Comparison of ENCODE assay signal across 8 cellular contexts in genomic region chr16:66523861-66524354, GRCh38. TPM values are rescaled to one million over a fixed set of nuclear protein-coding genes. Genes with fewer than 3 reads are reported as not detected.
DNase-seq lines count a peak whose midpoint lies in the region; ATAC-seq, FAIRE-seq and TF ChIP-seq lines count a peak whose summit lies in the region.

No MANE protein-coding gene starts in this region.

- no peak overlapping the region for H2AFZ ChIP-seq in K562 (ENCODE audit: low read depth, low read length)

- no peak overlapping the region for H3K4me2 ChIP-seq in K562 (ENCODE audit: insufficient read depth, low read length)

- no peak overlapping the region for H3K4me3 ChIP-seq in K562

- no peak overlapping the region for H3K27ac ChIP-seq in K562 (ENCODE audit: extremely low read depth, low read depth, low read length)

- 81% methylated on average over 9 of the region's 9 CpGs for WGBS in K562 (ENCODE audit: insufficient coverage, low coverage, missing lambda C conversion rate)

- TF ChIP-seq RAD21 in K562 (CRISPR knock-in tag; conservative IDR thresholded peaks at IDR 0.05 in 1 of 2, IDR thresholded peaks at IDR 0.05 in 1 of 2): no peak

- in situ Hi-C loops in K562 (cut with MboI): no loop called here

- CTCF ChIA-PET in K562 (lab: Yijun Ruan, JAX; ENCODE audit: low intra/inter-chr PET ratio): no interaction called here

- no TSS peak for BruUV-seq in K562 (replicated peaks; lab: Mats Ljungman, UMichigan)

- peak overlapping the region in 1 of 2 experiments; percentile 31; a peak in 1 of 4 replicates for H3K9ac ChIP-seq in K562 (ENCODE audit: insufficient read depth in 1 of 2, low read depth in 2 of 2, low read length in 2 of 2)

- H3K9me1 ChIP-seq in K562 (ENCODE audit: control insufficient read depth, insufficient read depth, low read length): no peaks in the 10 kb centered on the region

- POLR2A ChIA-PET in K562 (lab: Yijun Ruan, JAX): interaction anchor here (1.0 to 1.2 kb wide), 2 partner anchors 12 to 14 kb away, joined by 3 to 5 read pairs; no protein-coding TSS in a partner anchor

- TF ChIP-seq POLR2A in K562 (conservative IDR thresholded peaks at IDR 0.05): no peak

- no peak for TF ChIP-seq CTCF in K562 (IDR thresholded peaks at IDR 0.05 in 2 of 3, conservative IDR thresholded peaks at IDR 0.05 in 1 of 3; ENCODE audit: insufficient read depth in 2 of 3, low read depth in 1 of 3, low read length in 3 of 3)

- peaks cover 93% of the 10 kb centered on the region for H3K4me1 Mint-ChIP-seq in stimulated activated naive CD8-positive, alpha-beta T cell treated with anti-CD3 and anti-CD28 coated beads, Interleukin-15, amount 100 ng/mL, for 72 hours

- peak overlapping the region; percentile 99 to 100 for H3K27ac Mint-ChIP-seq in stimulated activated naive CD8-positive, alpha-beta T cell treated with anti-CD3 and anti-CD28 coated beads, Interleukin-15, amount 100 ng/mL, for 72 hours

- no peaks in the 10 kb centered on the region for H3K79me2 ChIP-seq in K562 (ENCODE audit: control insufficient read depth, insufficient read depth, low read length)

- peak overlapping the region; percentile 74 to 86 for H3K4me3 Mint-ChIP-seq in stimulated activated naive CD8-positive, alpha-beta T cell treated with anti-CD3 and anti-CD28 coated beads, Interleukin-15, amount 100 ng/mL, for 72 hours

- DNase-seq in activated gamma-delta T cell treated with Interleukin-2 at 50 U/mL for 16 hours (peak; percentile 53), activated gamma-delta T cell (lab: John Stamatoyannopoulos, UW) (no peak), Kasumi-1 (lab: John Stamatoyannopoulos, UW) (peak; percentile 70 to 73), K562 (ENCODE audit: extremely low read depth in 1 of 4, low spot score in 3 of 4) (no peak), GM19240 (ENCODE audit: insufficient read length, low spot score) (no peak), kidney tubule cell (ENCODE audit: low spot score) (no peak)
- DNase-seq in stimulated activated naive CD8-positive, alpha-beta T cell treated with anti-CD3 and anti-CD28 coated beads, Interleukin-15, amount 100 ng/mL, for 72 hours: peak; percentile 43 to 72

- no peaks in the 10 kb centered on the region for H3K9me3 Mint-ChIP-seq in stimulated activated naive CD8-positive, alpha-beta T cell treated with anti-CD3 and anti-CD28 coated beads, Interleukin-15, amount 100 ng/mL, for 72 hours

- intact Hi-C loops in K562 (cut with micrococcal nuclease): no loop called here

- no peak for TF ChIP-seq EP300 in K562 (IDR thresholded peaks at IDR 0.05; ENCODE audit: low read length)

- peaks cover 15 to 39% of the 10 kb centered on the region in 2 experiments; a peak in 4 of 5 replicates for H3K4me1 ChIP-seq in K562 (replicated peaks in 1 of 2; ENCODE audit: control insufficient read depth in 2 of 2, insufficient read depth in 2 of 2, low read length in 2 of 2)

- ATAC-seq in K562 (no peak), GM19397 (IDR thresholded peaks at IDR 0.05; ENCODE audit: unreplicated experiment) (no peak)
- ATAC-seq in stimulated activated naive CD8-positive, alpha-beta T cell treated with anti-CD3 and anti-CD28 coated beads, Interleukin-15, amount 100 ng/mL, for 72 hours: peak; percentile 56

- no peaks in the 10 kb centered on the region for H3K27me3 ChIP-seq in K562 (ENCODE audit: control insufficient read depth in 2 of 2, insufficient read depth in 2 of 2, low read length in 2 of 2)

- no peaks in the 10 kb centered on the region for H4K20me1 ChIP-seq in K562 (replicated peaks; ENCODE audit: control insufficient read depth, insufficient read depth, low read length)

- H3K36me3 ChIP-seq in K562 (ENCODE audit: control insufficient read depth, insufficient read depth, low read length): peaks cover 4% of the 10 kb centered on the region; the same call in 1 of the 3 replicates

- H3K9me3 ChIP-seq in K562 (replicated peaks; ENCODE audit: control insufficient read depth, insufficient read depth, low read depth, low read length): no peaks in the 10 kb centered on the region

- H3K27me3 Mint-ChIP-seq in stimulated activated naive CD8-positive, alpha-beta T cell treated with anti-CD3 and anti-CD28 coated beads, Interleukin-15, amount 100 ng/mL, for 72 hours: no peaks in the 10 kb centered on the region

- FAIRE-seq in K562 (lab: Jason Lieb, UNC): no peak

RNA-seq across cellular contexts. Expression of gene TK2, which starts 26.0 kb away (rescaled TPM):
- 11.4 and 16.7 TPM in 2 replicates for total RNA-seq in K562 (2011; cell fraction: chromatin; rRNA removed; ENCODE audit: low replicate concordance)
- 9.3 TPM in 2 replicates for total RNA-seq in K562 (2011; cell fraction: nucleolus; rRNA removed)
- total RNA-seq in K562 (2011; cell fraction: nucleoplasm; rRNA removed): 10.7 and 11.0 TPM in 2 replicates
- total RNA-seq in K562 (2014; rRNA removed) (4.3 and 5.8 TPM in 2 replicates), K562 (2014; rRNA removed; fragmentation: Illumina TruSeq; extraction: Trizol) (4.8 and 6.2 TPM in 2 replicates), K562 (2015; rRNA removed; fragmentation: Illumina TruSeq; extraction: Trizol) (4.9 and 5.3 TPM in 2 replicates), K562 (2021) (4.7 and 5.7 TPM in 2 replicates)
- polyA plus RNA-seq in K562 (2011; rRNA removed) (10.2 TPM in 2 replicates), K562 (2014; fragmentation: Illumina TruSeq; extraction: Trizol) (4.3 and 4.8 TPM in 2 replicates), K562 (2014; fragmentation: Nextera tagmentation; extraction: Ambion mirVana) (1 to 10 TPM; 1.1 to 1.2 TPM), K562 (2014; rRNA removed) (4.8 and 6.2 TPM in 2 replicates)
- 5.3 and 6.3 TPM in 2 replicates for polyA plus RNA-seq in K562 (2011; cell fraction: cytosol; rRNA removed)
- polyA plus RNA-seq in K562 (2011; cell fraction: nucleus; rRNA removed): 14.4 and 19.8 TPM in 2 replicates
- polyA plus RNA-seq in K562 (2012): 6.3 and 13.2 TPM in 2 replicates
- 10.4 and 18.0 TPM in 2 replicates for polyA minus RNA-seq in K562 (2011; rRNA and poly(A)+ RNA removed)
- 3.4 and 6.0 TPM in 2 replicates for polyA minus RNA-seq in K562 (2011; cell fraction: cytosol; rRNA and poly(A)+ RNA removed)
- polyA minus RNA-seq in K562 (2011; cell fraction: nucleus; rRNA and poly(A)+ RNA removed): 5.3 and 6.9 TPM in 2 replicates

RNA-seq across cellular contexts. Expression of gene CKLF, which starts 28.5 kb away (rescaled TPM):
- 37.1 and 42.1 TPM in 2 replicates for total RNA-seq in K562 (2011; cell fraction: chromatin; rRNA removed; ENCODE audit: low replicate concordance)
- 64.2 and 67.9 TPM in 2 replicates for total RNA-seq in K562 (2011; cell fraction: nucleolus; rRNA removed)
- total RNA-seq in K562 (2011; cell fraction: nucleoplasm; rRNA removed): 81.1 and 85.6 TPM in 2 replicates
- total RNA-seq in K562 (2014; rRNA removed) (99.8 and 113 TPM in 2 replicates), K562 (2014; rRNA removed; fragmentation: Illumina TruSeq; extraction: Trizol) (89.8 and 91.5 TPM in 2 replicates), K562 (2015; rRNA removed; fragmentation: Illumina TruSeq; extraction: Trizol) (93.6 and 111 TPM in 2 replicates), K562 (2021) (84.8 and 91.1 TPM in 2 replicates)
- polyA plus RNA-seq in K562 (2011; rRNA removed) (120 and 126 TPM in 2 replicates), K562 (2014; fragmentation: Illumina TruSeq; extraction: Trizol) (118 and 123 TPM in 2 replicates), K562 (2014; fragmentation: Nextera tagmentation; extraction: Ambion mirVana) (100 to 1,000 TPM; 305 to 322 TPM), K562 (2014; rRNA removed) (147 and 173 TPM in 2 replicates)
- polyA plus RNA-seq in K562 (2011; cell fraction: cytosol; rRNA removed): 170 and 189 TPM in 2 replicates
- 53.4 and 65.8 TPM in 2 replicates for polyA plus RNA-seq in K562 (2011; cell fraction: nucleus; rRNA removed)
- polyA plus RNA-seq in K562 (2012): 128 and 163 TPM in 2 replicates
- 32.1 and 36.2 TPM in 2 replicates for polyA minus RNA-seq in K562 (2011; rRNA and poly(A)+ RNA removed)
- 24.0 and 27.7 TPM in 2 replicates for polyA minus RNA-seq in K562 (2011; cell fraction: cytosol; rRNA and poly(A)+ RNA removed)
- polyA minus RNA-seq in K562 (2011; cell fraction: nucleus; rRNA and poly(A)+ RNA removed): 6.9 and 18.0 TPM in 2 replicates

RNA-seq across cellular contexts. Expression of gene CMTM1, which starts 42.3 kb away (rescaled TPM):
- 1.5 and 1.6 TPM in 2 replicates for total RNA-seq in K562 (2011; cell fraction: chromatin; rRNA removed; ENCODE audit: low replicate concordance)
- 2.0 and 3.3 TPM in 2 replicates for total RNA-seq in K562 (2011; cell fraction: nucleolus; rRNA removed)
- 1.9 and 2.7 TPM in 2 replicates for total RNA-seq in K562 (2011; cell fraction: nucleoplasm; rRNA removed)
- total RNA-seq in K562 (2014; rRNA removed): 1.1 and 1.9 TPM in 2 replicates
- 0.22 and 0.40 TPM in 2 replicates for total RNA-seq in K562 (2014; rRNA removed; fragmentation: Illumina TruSeq; extraction: Trizol)
- total RNA-seq in K562 (2015; rRNA removed; fragmentation: Illumina TruSeq; extraction: Trizol): 2.3 and 2.6 TPM in 2 replicates
- total RNA-seq in K562 (2021): 2.4 and 2.7 TPM in 2 replicates
- polyA plus RNA-seq in K562 (2011; rRNA removed): 0.92 and 1.2 TPM in 2 replicates
- polyA plus RNA-seq in K562 (2011; cell fraction: cytosol; rRNA removed): 0.86 and 2.9 TPM in 2 replicates
- 1.2 and 3.4 TPM in 2 replicates for polyA plus RNA-seq in K562 (2011; cell fraction: nucleus; rRNA removed)
- 3.1 and 3.8 TPM in 2 replicates for polyA plus RNA-seq in K562 (2012)
- polyA plus RNA-seq in K562 (2014; fragmentation: Illumina TruSeq; extraction: Trizol): 0.25 and 0.93 TPM in 2 replicates
- not detected for polyA plus RNA-seq in K562 (2014; fragmentation: Nextera tagmentation; extraction: Ambion mirVana)
- 0.30 and 0.51 TPM in 2 replicates for polyA plus RNA-seq in K562 (2014; rRNA removed)
- 0.30 and 0.77 TPM in 2 replicates for polyA minus RNA-seq in K562 (2011; rRNA and poly(A)+ RNA removed)
- polyA minus RNA-seq in K562 (2011; cell fraction: cytosol; rRNA and poly(A)+ RNA removed): 2.7 TPM in 1 of 2 replicates, not detected in the other
- polyA minus RNA-seq in K562 (2011; cell fraction: nucleus; rRNA and poly(A)+ RNA removed): 1.00 and 2.4 TPM in 2 replicates

RNA-seq across cellular contexts. Expression of gene CMTM2, which starts 55.4 kb away (rescaled TPM):
- not detected in 2 replicates for total RNA-seq in K562 (2011; cell fraction: chromatin; rRNA removed; ENCODE audit: low replicate concordance)
- total RNA-seq in K562 (2011; cell fraction: nucleolus; rRNA removed): 0.39 TPM in 1 of 2 replicates, not detected in the other
- not detected in 2 replicates for total RNA-seq in K562 (2011; cell fraction: nucleoplasm; rRNA removed)
- total RNA-seq in K562 (2014; rRNA removed): not detected in 2 replicates
- total RNA-seq in K562 (2014; rRNA removed; fragmentation: Illumina TruSeq; extraction: Trizol): not detected in 2 replicates
- not detected in 2 replicates for total RNA-seq in K562 (2015; rRNA removed; fragmentation: Illumina TruSeq; extraction: Trizol)
- not detected in 2 replicates for total RNA-seq in K562 (2021)
- polyA plus RNA-seq in K562 (2011; rRNA removed): not detected in 2 replicates
- 0.31 TPM in 1 of 2 replicates, not detected in the other for polyA plus RNA-seq in K562 (2011; cell fraction: cytosol; rRNA removed)
- polyA plus RNA-seq in K562 (2011; cell fraction: nucleus; rRNA removed): 0.11 TPM in 1 of 2 replicates, not detected in the other
- polyA plus RNA-seq in K562 (2012): 0.17 TPM in 1 of 2 replicates, not detected in the other
- not detected in 2 replicates for polyA plus RNA-seq in K562 (2014; fragmentation: Illumina TruSeq; extraction: Trizol)
- not detected for polyA plus RNA-seq in K562 (2014; fragmentation: Nextera tagmentation; extraction: Ambion mirVana)
- polyA plus RNA-seq in K562 (2014; rRNA removed): not detected in 2 replicates
- polyA minus RNA-seq in K562 (2011; rRNA and poly(A)+ RNA removed): not detected in 2 replicates
- polyA minus RNA-seq in K562 (2011; cell fraction: cytosol; rRNA and poly(A)+ RNA removed): not detected in 2 replicates
- not detected in 2 replicates for polyA minus RNA-seq in K562 (2011; cell fraction: nucleus; rRNA and poly(A)+ RNA removed)

Comparison
In these comparisons a context has a peak if more than half of its experiments do, and no peak if none do; other contexts are left out.
1. DNase-seq: peak in activated gamma-delta T cell treated with Interleukin-2 at 50 U/mL for 16 hours (single experiment), Kasumi-1 (2 of 2) and stimulated activated naive CD8-positive, alpha-beta T cell treated with anti-CD3 and anti-CD28 coated beads, Interleukin-15, amount 100 ng/mL, for 72 hours (2 of 2); none in activated gamma-delta T cell (single experiment), K562 (0 of 4), GM19240 (single experiment) and kidney tubule cell (single experiment).